ENCODE assay signal across 9 cellular contexts in genomic region chr9:129995409-129996160, GRCh38. TPM values are rescaled to one million over a fixed set of nuclear protein-coding genes. Genes with fewer than 3 reads are reported as not detected.
DNase-seq lines count a peak whose midpoint lies in the region; TF ChIP-seq lines count a peak whose summit lies in the region.
"Had no signal": no experiment of that assay in that cellular context is flagged by ENCODE, and none has a peak within 500 bp of the region (broad histone marks: within the 10 kb centered on the region; RNA-seq: fewer than 3 reads in every experiment).

No MANE protein-coding gene starts in this region.

- no peaks in the 10 kb centered on the region for H3K9me2 ChIP-seq in PC-9 (ENCODE audit: insufficient read depth)

- H4K20me1 ChIP-seq in PC-9 (ENCODE audit: insufficient read depth): no peaks in the 10 kb centered on the region

- H3K4me2 ChIP-seq in PC-9 (0 out of 2 replicates have a peak overlapping the region, but pooled peaks have one; percentile 21), parathyroid adenoma (ENCODE audit: low read length) (no peak overlapping the region)

- H2AFZ ChIP-seq in PC-9 (no peak overlapping the region), parathyroid adenoma (no peak overlapping the region)

- no peaks in the 10 kb centered on the region for H3K36me3 ChIP-seq in PC-9 (ENCODE audit: low read depth)
- peaks cover 6% of the 10 kb centered on the region for H3K36me3 ChIP-seq in effector memory CD4-positive, alpha-beta T cell (ENCODE audit: control insufficient read depth, insufficient read depth, low read length)
- no peaks in the 10 kb centered on the region for H3K36me3 ChIP-seq in parathyroid adenoma (ENCODE audit: control insufficient read depth, insufficient read depth, low read length)

- H3K4me1 ChIP-seq in PC-9 (replicated peaks; ENCODE audit: insufficient read depth) (peaks cover 34% of the 10 kb centered on the region), parathyroid adenoma (no peaks in the 10 kb centered on the region)
- peaks cover 53% of the 10 kb centered on the region for H3K4me1 ChIP-seq in effector memory CD4-positive, alpha-beta T cell (ENCODE audit: control insufficient read depth, insufficient read depth, low read length, poor library complexity, severe bottlenecking)

- no peak for TF ChIP-seq CTCF in PC-9 (conservative IDR thresholded peaks at IDR 0.05)
- no peak for TF ChIP-seq CTCF in parathyroid adenoma (IDR thresholded peaks at IDR 0.05)

- BruUV-seq in PC-9 (replicated peaks; lab: Mats Ljungman, UMichigan): no TSS peak

- intact Hi-C loops in PC-9 (cut with micrococcal nuclease; ENCODE audit: unreplicated experiment): loop anchor here (5.0 kb wide), 2 partner anchors 47 to 108 kb away; partner anchors contain the start of gene FNBP1

- no peaks in the 10 kb centered on the region for H3K9me3 ChIP-seq in PC-9 (ENCODE audit: insufficient read depth, low read depth)
- H3K9me3 ChIP-seq in effector memory CD4-positive, alpha-beta T cell (ENCODE audit: control insufficient read depth, low read length): no peaks in the 10 kb centered on the region
- no peaks in the 10 kb centered on the region for H3K9me3 ChIP-seq in parathyroid adenoma (ENCODE audit: control insufficient read depth, low read length)

- peak; percentile 82 for DNase-seq in ELR (ENCODE audit: low read depth)
- DNase-seq in PC-9: peak in 1 of 2 experiments; percentile 21
- no peak for DNase-seq in effector memory CD4-positive, alpha-beta T cell
- DNase-seq in RPMI8226: no peak
- DNase-seq in SK-N-DZ (ENCODE audit: low spot score): no peak
- no peak for DNase-seq in amniotic stem cell (lab: John Stamatoyannopoulos, UW)
- no peak for DNase-seq in COLO829 (ENCODE audit: low spot score)

- POLR2A ChIA-PET in PC-9 (lab: Charles Lee; ENCODE audit: unreplicated experiment): interaction anchor here (0.6 to 0.7 kb wide), 6 partner anchors 28 to 1114 kb away, joined by 3 to 8 read pairs (median 4); partner anchors contain the start of gene KYAT1

- H3K9ac ChIP-seq in parathyroid adenoma: no peak overlapping the region

- H3K27ac ChIP-seq in PC-9 (peak overlapping the region; percentile 30; the same call in 1 of the 2 replicates), parathyroid adenoma (peak overlapping the region; percentile 15)
- H3K27ac ChIP-seq in effector memory CD4-positive, alpha-beta T cell (ENCODE audit: insufficient read depth, low read length, poor library complexity, severe bottlenecking): peak overlapping the region; percentile 54
- H3K27ac ChIP-seq: VCaP had no signal

- CTCF ChIA-PET in PC-9 (lab: Charles Lee): interaction anchor here (0.6 kb wide), 1 partner anchor 193 kb away, joined by 16 read pairs; the partner anchor contains the start of gene TOR1B

- H3K79me2 ChIP-seq in PC-9 (ENCODE audit: low read depth) (peaks cover 4% of the 10 kb centered on the region; the same call in 1 of the 2 replicates), parathyroid adenoma (peaks cover 3% of the 10 kb centered on the region)

- H3K27me3 ChIP-seq in PC-9 (ENCODE audit: insufficient read depth, low read depth) (no peaks in the 10 kb centered on the region), parathyroid adenoma (ENCODE audit: control insufficient read depth, insufficient read depth, low read length) (no peaks in the 10 kb centered on the region)
- H3K27me3 ChIP-seq in effector memory CD4-positive, alpha-beta T cell (replicated peaks; ENCODE audit: control insufficient read depth, insufficient read depth, low read length, poor library complexity, severe bottlenecking): no peaks in the 10 kb centered on the region

- peaks cover 6% of the 10 kb centered on the region for H3F3A ChIP-seq in PC-9 (ENCODE audit: insufficient read depth, low read depth)

- no peak overlapping the region for H3K4me3 ChIP-seq in PC-9
- no peak overlapping the region for H3K4me3 ChIP-seq in effector memory CD4-positive, alpha-beta T cell (ENCODE audit: insufficient read depth, low read depth, low read length, poor library complexity, severe bottlenecking)
- peak overlapping the region; percentile 3 for H3K4me3 ChIP-seq in parathyroid adenoma (ENCODE audit: low read depth, low read length)

RNA-seq across cellular contexts. Expression of gene FNBP1, which starts 47.4 kb away (rescaled TPM):
- 68.2 and 80.7 TPM in 2 replicates for total RNA-seq in PC-9 (2021)
- 14.3 and 14.5 TPM in 2 replicates for polyA plus RNA-seq in SK-N-DZ (2014; cell fraction: cytosol; rRNA removed)
- polyA plus RNA-seq in SK-N-DZ (2014; cell fraction: nucleus; rRNA removed): 6.5 and 9.4 TPM in 2 replicates

RNA-seq across cellular contexts. Expression of gene GPR107, which starts 58.1 kb away (rescaled TPM):
- 66.4 and 77.4 TPM in 2 replicates for total RNA-seq in PC-9 (2021)
- 17.5 and 18.2 TPM in 2 replicates for polyA plus RNA-seq in SK-N-DZ (2014; cell fraction: cytosol; rRNA removed)
- polyA plus RNA-seq in SK-N-DZ (2014; cell fraction: nucleus; rRNA removed): 11.1 and 15.2 TPM in 2 replicates
